ENCODE assay signal across 9 cellular contexts in the genomic region with DNA sequence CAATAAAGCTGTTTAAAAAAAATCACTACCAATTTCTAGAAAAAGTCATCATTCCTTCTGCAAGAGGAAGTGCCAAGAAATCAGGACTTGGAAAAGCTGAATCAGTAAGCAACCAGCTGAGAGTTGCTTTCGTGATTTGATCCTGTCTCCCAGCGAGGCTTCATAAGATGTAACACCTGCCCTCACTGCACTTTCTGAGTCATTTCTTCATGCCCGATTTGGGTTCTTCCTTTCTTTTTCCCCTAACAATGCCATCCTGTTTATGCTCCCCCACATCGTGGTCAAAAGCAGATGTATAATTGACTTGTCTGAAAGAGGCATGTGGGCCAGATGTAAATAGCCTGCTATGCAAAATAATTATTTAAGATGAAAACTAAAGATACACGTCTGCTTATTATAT. TPM values are rescaled to one million over a fixed set of nuclear protein-coding genes. Genes with fewer than 3 reads are reported as not detected.
DNase-seq lines count a peak whose midpoint lies in the region; ATAC-seq lines count a peak whose summit lies in the region.
"Had no signal": no experiment of that assay in that cellular context is flagged by ENCODE, and none has a peak within 500 bp of the region (broad histone marks: within the 10 kb centered on the region; RNA-seq: fewer than 3 reads in every experiment).

No MANE protein-coding gene starts in this region.

- no peaks in the 10 kb centered on the region for H3K27me3 ChIP-seq in CD4-positive, alpha-beta memory T cell (ENCODE audit: insufficient read depth, low read length)
- no peaks in the 10 kb centered on the region for H3K27me3 ChIP-seq in effector memory CD4-positive, alpha-beta T cell (replicated peaks; ENCODE audit: control insufficient read depth, insufficient read depth, low read length, poor library complexity, severe bottlenecking)

- peak in 1 of 5 donors; percentile 64 for DNase-seq in CD4-positive, alpha-beta memory T cell
- peak; percentile 53 for DNase-seq in LHCN-M2 (ENCODE audit: low read depth)
- no peak for DNase-seq in effector memory CD4-positive, alpha-beta T cell
- DNase-seq in NCI-H446 treated with DMSO at 0.1 percent for 48 hours (lab: John Stamatoyannopoulos, UW), result no peak
- DNase-seq in NCI-H1417 (lab: John Stamatoyannopoulos, UW), result no peak
- no peak for DNase-seq in medulla oblongata (ENCODE audit: extremely low spot score)
- no peak for DNase-seq in NCI-H1694 treated with DMSO at 0.1 percent for 48 hours (lab: John Stamatoyannopoulos, UW)

- peaks cover 55 to 82% of the 10 kb centered on the region in 2 donors for H3K36me3 Mint-ChIP-seq in CD4-positive, alpha-beta memory T cell

- no peaks in the 10 kb centered on the region for H3K9me3 Mint-ChIP-seq in CD4-positive, alpha-beta memory T cell

- CTCF ChIA-PET in CD4-positive, alpha-beta memory T cell (lab: Charles Lee; ENCODE audit: partially characterized antibody), result interaction anchor here (0.9 to 5.2 kb wide), 7 partner anchors 9 to 134 kb away, joined by 3 to 34 read pairs (median 4); partner anchors contain the start of gene RIPOR2

- peak overlapping the region; percentile 42 for H3K27ac ChIP-seq in CD4-positive, alpha-beta memory T cell (ENCODE audit: low read depth, low read length)
- H3K27ac ChIP-seq in effector memory CD4-positive, alpha-beta T cell (ENCODE audit: insufficient read depth, low read length, poor library complexity, severe bottlenecking), result peak overlapping the region; percentile 52

- H3K27ac Mint-ChIP-seq in CD4-positive, alpha-beta memory T cell, result peak overlapping the region; percentile 49 to 94 (median 88)

- H3K36me3 ChIP-seq in CD4-positive, alpha-beta memory T cell (ENCODE audit: insufficient read depth, low read length), result peaks cover 37% of the 10 kb centered on the region
- peaks cover 22% of the 10 kb centered on the region for H3K36me3 ChIP-seq in effector memory CD4-positive, alpha-beta T cell (ENCODE audit: control insufficient read depth, insufficient read depth, low read length)

- H3K27me3 Mint-ChIP-seq in CD4-positive, alpha-beta memory T cell, result no peaks in the 10 kb centered on the region

- no peak overlapping the region for H3K4me3 ChIP-seq in CD4-positive, alpha-beta memory T cell (ENCODE audit: low read length in 2 of 2)
- no peak overlapping the region for H3K4me3 ChIP-seq in effector memory CD4-positive, alpha-beta T cell (ENCODE audit: insufficient read depth, low read depth, low read length, poor library complexity, severe bottlenecking)
- H3K4me3 ChIP-seq: lung had no signal

- POLR2A ChIA-PET in CD4-positive, alpha-beta memory T cell (lab: Charles Lee; ENCODE audit: partially characterized antibody), result interaction anchor here (0.9 to 2.8 kb wide), 4 partner anchors 27 to 108 kb away, joined by 3 to 17 read pairs (median 11); partner anchors contain the start of gene RIPOR2

- peak overlapping the region in 6 of 8 donors; percentile 28 to 80 (median 68) for H3K4me3 Mint-ChIP-seq in CD4-positive, alpha-beta memory T cell

- no peaks in the 10 kb centered on the region for H3K9me3 ChIP-seq in CD4-positive, alpha-beta memory T cell (ENCODE audit: control insufficient read depth in 1 of 2, low read length in 2 of 2)
- H3K9me3 ChIP-seq in effector memory CD4-positive, alpha-beta T cell (ENCODE audit: control insufficient read depth, low read length), result no peaks in the 10 kb centered on the region

- H3K4me1 Mint-ChIP-seq in CD4-positive, alpha-beta memory T cell, result peaks cover 59 to 97% (median 80%) of the 10 kb centered on the region in 4 donors

- H3K4me1 ChIP-seq in CD4-positive, alpha-beta memory T cell (ENCODE audit: insufficient read depth, low read length), result peaks cover 96% of the 10 kb centered on the region
- peaks cover 19% of the 10 kb centered on the region for H3K4me1 ChIP-seq in effector memory CD4-positive, alpha-beta T cell (ENCODE audit: control insufficient read depth, insufficient read depth, low read length, poor library complexity, severe bottlenecking)

- ATAC-seq in GM21381 (IDR thresholded peaks at IDR 0.05; ENCODE audit: unreplicated experiment), result peak; percentile 69

- intact Hi-C loops in CD4-positive, alpha-beta memory T cell (cut with micrococcal nuclease), result loop anchor here (2.0 kb wide), 1 partner anchor 15 kb away; no protein-coding TSS in a partner anchor

RNA-seq across cellular contexts. Expression of gene RIPOR2, which starts 52.1 kb away (rescaled TPM):
- total RNA-seq in CD4-positive, alpha-beta memory T cell, result 100 to 1,000 TPM; 420 to 432 TPM
- 100 to 1,000 TPM; 431 to 458 TPM for polyA plus RNA-seq in CD4-positive, alpha-beta memory T cell
- total RNA-seq in LHCN-M2 (2014; rRNA removed), result 0.64 and 1.7 TPM in 2 replicates
- polyA plus RNA-seq in LHCN-M2 (2012), result 1.7 TPM

Comparison
In these comparisons a context has a peak if more than half of its experiments do, and no peak if none do; other contexts are left out.
1. RNA of gene RIPOR2, which starts 52.1 kb away (total RNA-seq): 420 to 432 TPM in CD4-positive, alpha-beta memory T cell; 0.64 to 1.7 TPM in LHCN-M2; every median in the first group is over 100 times any median in the second.